1 cellular context compared by ENCODE assay signal in the genomic region with DNA sequence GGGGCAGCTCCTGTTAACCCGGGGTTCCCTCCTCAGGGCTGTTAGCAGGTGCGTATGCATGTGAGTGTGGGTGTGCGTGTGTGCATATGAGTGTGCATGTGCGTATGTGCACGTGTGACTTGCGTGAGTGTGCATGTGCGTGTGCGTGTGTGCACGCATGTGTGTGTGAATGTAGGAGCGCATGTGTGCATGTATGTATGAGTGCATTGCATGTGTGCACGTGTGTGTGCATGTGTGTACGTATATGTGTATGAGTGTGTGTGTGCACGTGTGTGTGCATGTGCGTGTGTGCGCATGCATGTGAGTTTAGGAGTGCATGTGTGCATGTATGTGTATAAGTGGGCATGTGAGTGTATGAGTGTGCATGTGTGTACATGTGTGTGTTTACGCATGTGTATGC.
TF ChIP-seq lines count a peak whose summit lies in the region.

No MANE protein-coding gene starts in this region.

TF ChIP-seq in HepG2, 621 proteins besides CTCF, POLR2A, EP300 and RAD21:
- no peak for TF ChIP-seq MXD4 (CRISPR knock-in tag; IDR thresholded peaks at IDR 0.05)
- TF ChIP-seq, protein P1, sequence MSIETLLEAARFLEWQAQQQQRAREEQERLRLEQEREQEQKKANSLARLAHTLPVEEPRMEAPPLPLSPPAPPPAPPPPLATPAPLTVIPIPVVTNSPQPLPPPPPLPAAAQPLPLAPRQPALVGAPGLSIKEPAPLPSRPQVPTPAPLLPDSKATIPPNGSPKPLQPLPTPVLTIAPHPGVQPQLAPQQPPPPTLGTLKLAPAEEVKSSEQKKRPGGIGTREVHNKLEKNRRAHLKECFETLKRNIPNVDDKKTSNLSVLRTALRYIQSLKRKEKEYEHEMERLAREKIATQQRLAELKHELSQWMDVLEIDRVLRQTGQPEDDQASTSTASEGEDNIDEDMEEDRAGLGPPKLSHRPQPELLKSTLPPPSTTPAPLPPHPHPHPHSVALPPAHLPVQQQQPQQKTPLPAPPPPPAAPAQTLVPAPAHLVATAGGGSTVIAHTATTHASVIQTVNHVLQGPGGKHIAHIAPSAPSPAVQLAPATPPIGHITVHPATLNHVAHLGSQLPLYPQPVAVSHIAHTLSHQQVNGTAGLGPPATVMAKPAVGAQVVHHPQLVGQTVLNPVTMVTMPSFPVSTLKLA (IDR thresholded peaks at IDR 0.05) = peak; percentile 96
